ENCODE assay signal across 33 cellular contexts in the genomic region with DNA sequence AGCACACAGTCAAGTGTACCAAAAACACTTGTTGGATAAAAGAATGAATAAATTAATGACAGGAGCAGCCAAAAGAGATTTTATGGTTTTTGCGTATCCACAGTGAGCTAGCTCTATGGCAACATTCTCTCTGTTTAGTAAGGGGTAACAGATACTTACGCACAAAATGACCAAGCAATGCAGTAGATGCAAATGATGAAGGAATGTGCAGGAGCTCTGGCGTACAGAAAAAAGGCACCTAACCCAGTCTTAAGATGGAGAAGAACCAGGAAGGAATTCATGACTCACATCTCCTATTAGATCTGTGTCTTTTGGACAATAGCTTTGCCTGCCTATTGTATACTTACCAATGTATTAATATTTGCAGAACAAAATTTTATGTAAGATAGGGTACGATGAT.
A peak's percentile ranks its signal among the peaks of the same experiment; 100 is the strongest.
DNase-seq lines count a peak whose midpoint lies in the region; ATAC-seq and TF ChIP-seq lines count a peak whose summit lies in the region.
"Had no signal": no experiment of that assay in that cellular context is flagged by ENCODE, and none has a peak within 500 bp of the region (broad histone marks: within the 10 kb centered on the region; RNA-seq: fewer than 3 reads in every experiment).

No MANE protein-coding gene starts in this region.

- TF ChIP-seq CTCF in RWPE2 (IDR thresholded peaks at IDR 0.05; ENCODE audit: poor library complexity, severe bottlenecking) (no peak), dorsolateral prefrontal cortex (IDR thresholded peaks at IDR 0.05 in 54 of 56, conservative IDR thresholded peaks at IDR 0.05 in 2 of 56; ENCODE audit: low read depth in 1 of 56, partially characterized antibody in 56 of 56) (no peak)

- peaks cover 18% of the 10 kb centered on the region for H3K4me1 Mint-ChIP-seq in activated naive CD8-positive, alpha-beta T cell treated with anti-CD3 and anti-CD28 coated beads, Interleukin-2, amount 50 U/mL, for 24 hours
- H3K4me1 Mint-ChIP-seq: endodermal cell had no signal

- H3K27me3 Mint-ChIP-seq in activated naive CD8-positive, alpha-beta T cell treated with anti-CD3 and anti-CD28 coated beads, Interleukin-2, amount 50 U/mL, for 24 hours: peaks cover 2% of the 10 kb centered on the region
- H3K27me3 Mint-ChIP-seq: memory B cell had no signal

- no peaks in the 10 kb centered on the region for H3K36me3 Mint-ChIP-seq in activated naive CD8-positive, alpha-beta T cell treated with anti-CD3 and anti-CD28 coated beads, Interleukin-2, amount 50 U/mL, for 24 hours (ENCODE audit: low read depth)
- H3K36me3 Mint-ChIP-seq: activated naive CD4-positive, alpha-beta T cell treated with anti-CD3 and anti-CD28 coated beads, Interleukin-2, amount 50 U/mL, for 72 hours had no signal

- intact Hi-C loops in dorsolateral prefrontal cortex (cut with DNase I): no loop called here

- no peak overlapping the region for H3K27ac Mint-ChIP-seq in activated naive CD8-positive, alpha-beta T cell treated with anti-CD3 and anti-CD28 coated beads, Interleukin-2, amount 50 U/mL, for 24 hours
- H3K27ac Mint-ChIP-seq: activated CD4-positive, alpha-beta T cell treated with anti-CD3 and anti-CD28 coated beads, Interleukin-2, amount 10 ng/mL, durations not matched to agents 24 days and 14 days; activated naive CD4-positive, alpha-beta T cell treated with anti-CD3 and anti-CD28 coated beads, Interleukin-2, amount 50 U/mL, for 72 hours; endodermal cell; memory B cell had no signal

- H3K4me3 Mint-ChIP-seq in activated naive CD8-positive, alpha-beta T cell treated with anti-CD3 and anti-CD28 coated beads, Interleukin-2, amount 50 U/mL, for 24 hours: no peak overlapping the region
- H3K4me3 Mint-ChIP-seq: activated CD4-positive, alpha-beta T cell treated with anti-CD3 and anti-CD28 coated beads, Interleukin-2, amount 10 ng/mL, durations not matched to agents 24 days and 14 days; endodermal cell; memory B cell had no signal

- H3K27ac ChIP-seq in RWPE2 (ENCODE audit: poor library complexity, severe bottlenecking): peak overlapping the region; percentile 99
- H3K27ac ChIP-seq in dorsolateral prefrontal cortex: peak overlapping the region in 38 of 59 donors; percentile 1 to 93 (median 52)
- H3K27ac ChIP-seq: PC-9 had no signal

- H3K4me3 ChIP-seq in RWPE2 (ENCODE audit: severe bottlenecking) (no peak overlapping the region), dorsolateral prefrontal cortex (no peak overlapping the region)
- H3K4me3 ChIP-seq: BLaER1 treated with 17β-estradiol and CSF1 and Interleukin-3, amounts not matched to agents 10 nM and 100 nM; esophagus squamous epithelium; gastroesophageal sphincter; PC-9; transverse colon had no signal

- ATAC-seq in RWPE2 (ENCODE audit: low read depth): no peak
- ATAC-seq in activated naive CD8-positive, alpha-beta T cell treated with anti-CD3 and anti-CD28 coated beads, Interleukin-2, amount 50 U/mL, for 24 hours: no peak
- ATAC-seq: activated naive CD4-positive, alpha-beta T cell treated with anti-CD3 and anti-CD28 coated beads, Interleukin-2, amount 50 U/mL, for 72 hours; gastroesophageal sphincter; left colon had no signal

- peaks cover 4% of the 10 kb centered on the region for H3K9me3 Mint-ChIP-seq in activated naive CD8-positive, alpha-beta T cell treated with anti-CD3 and anti-CD28 coated beads, Interleukin-2, amount 50 U/mL, for 24 hours

- H3K36me3 ChIP-seq in RWPE2 (ENCODE audit: low read depth): no peaks in the 10 kb centered on the region
- H3K36me3 ChIP-seq: BLaER1 treated with 17β-estradiol and CSF1 and Interleukin-3, amounts not matched to agents 10 nM and 100 nM; esophagus squamous epithelium; gastroesophageal sphincter; transverse colon had no signal

- H3K9me3 ChIP-seq in RWPE2 (ENCODE audit: severe bottlenecking): no peaks in the 10 kb centered on the region
- H3K9me3 ChIP-seq: esophagus squamous epithelium, gastroesophageal sphincter, transverse colon had no signal

- H3K4me1 ChIP-seq in RWPE2 (ENCODE audit: insufficient read depth, poor library complexity, severe bottlenecking): peaks cover 87% of the 10 kb centered on the region

- H3K27me3 ChIP-seq in RWPE2 (ENCODE audit: insufficient read depth, poor library complexity, severe bottlenecking) (no peaks in the 10 kb centered on the region), dorsolateral prefrontal cortex (no peaks in the 10 kb centered on the region)
- H3K27me3 ChIP-seq: BLaER1 treated with 17β-estradiol and CSF1 and Interleukin-3, amounts not matched to agents 10 nM and 100 nM; esophagus squamous epithelium; gastroesophageal sphincter; transverse colon had no signal

- DNase-seq in ELR (ENCODE audit: low read depth): peak; percentile 94
- DNase-seq in RWPE2 (ENCODE audit: low spot score): no peak
- DNase-seq in dorsolateral prefrontal cortex: no peak
- peak; percentile 51 for DNase-seq in kidney tubule cell (ENCODE audit: low spot score)
- no peak for DNase-seq in activated CD8-positive, alpha-beta memory T cell treated with anti-CD3 and anti-CD28 coated beads, Interleukin-2, amount 50 U/mL, for 4 hours
- no peak for DNase-seq in NCI-H510A (lab: John Stamatoyannopoulos, UW)
- no peak for DNase-seq in NCI-H2196 (lab: John Stamatoyannopoulos, UW; ENCODE audit: unreplicated experiment)
- DNase-seq in activated naive CD8-positive, alpha-beta T cell treated with anti-CD3 and anti-CD28 coated beads, Interleukin-2, amount 50 U/mL, for 24 hours: no peak
- DNase-seq: activated CD4-positive, alpha-beta T cell treated with anti-CD3 and anti-CD28 coated beads, Interleukin-2, amount 10 ng/mL, durations not matched to agents 24 days and 14 days; activated CD8-positive, alpha-beta memory T cell treated with anti-CD3 and anti-CD28 coated beads for 24 hours; activated effector memory CD4-positive, alpha-beta T cell treated with Interleukin-2 at 50 U/mL for 16 hours; anterior cingulate cortex; cortex of kidney; endodermal cell; esophagus squamous epithelium; GDM1; hippocampal formation; left colon; NCI-H1105; NCI-H1930; NCI-H2171 treated with DMSO at 0.1 percent for 48 hours; NCI-H526 treated with DMSO at 0.1 percent for 48 hours; NK-92 treated with Interleukin-12 subunit alpha and Interleukin-12 subunit beta, amount 100 ng/mL, for 24 hours; SIG-M5; stimulated activated CD4-positive, alpha-beta T cell treated with anti-CD3 and anti-CD28 coated beads, Interleukin-15, amount 100 ng/mL, for 24 hours; stimulated activated CD4-positive, alpha-beta T cell treated with anti-CD3 and anti-CD28 coated beads, Interleukin-4, amount 100 ng/mL, for 4 hours; T1000; transverse colon had no signal

Comparison
In these comparisons a context has a peak if more than half of its experiments do, and no peak if none do; other contexts are left out.
1. DNase-seq: peak in ELR (single experiment) and kidney tubule cell (single experiment); none in RWPE2 (single experiment), dorsolateral prefrontal cortex (0 of 10), activated CD8-positive, alpha-beta memory T cell treated with anti-CD3 and anti-CD28 coated beads, Interleukin-2, amount 50 U/mL, for 4 hours (single experiment), NCI-H510A (single experiment), NCI-H2196 (single experiment) and activated naive CD8-positive, alpha-beta T cell treated with anti-CD3 and anti-CD28 coated beads, Interleukin-2, amount 50 U/mL, for 24 hours (single experiment).